In the genomic region with DNA sequence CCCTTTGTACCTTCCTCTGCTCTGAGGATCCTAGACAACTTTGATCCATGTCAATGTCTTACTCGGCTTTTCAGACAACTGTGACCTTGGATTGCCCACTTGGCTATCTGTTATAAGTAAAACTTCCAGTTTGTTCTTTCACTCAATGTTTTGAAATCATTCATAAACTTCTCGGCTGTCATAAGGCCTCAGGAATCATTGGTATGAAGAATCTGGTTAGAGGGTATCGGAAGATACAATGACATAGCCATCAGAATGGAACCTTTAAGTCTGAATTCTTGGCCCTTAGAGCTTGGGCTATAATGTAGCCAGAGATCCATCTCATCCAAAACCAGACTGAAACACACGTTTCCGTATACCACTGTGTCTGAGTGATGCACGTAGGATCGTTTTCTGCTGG, we compare ENCODE assay signal across 25 cellular contexts. TPM values are rescaled to one million over a fixed set of nuclear protein-coding genes. Genes with fewer than 3 reads are reported as not detected.
DNase-seq lines count a peak whose midpoint lies in the region; ATAC-seq and TF ChIP-seq lines count a peak whose summit lies in the region.
"Had no signal": no experiment of that assay in that cellular context is flagged by ENCODE, and none has a peak within 500 bp of the region (broad histone marks: within the 10 kb centered on the region; RNA-seq: fewer than 3 reads in every experiment).

No MANE protein-coding gene starts in this region.

- TF ChIP-seq EP300 in esophagus muscularis mucosa (IDR thresholded peaks at IDR 0.05): no peak

- peak; percentile 76 for DNase-seq in EH (ENCODE audit: low read depth)
- DNase-seq in HFFc6: no peak
- DNase-seq in esophagus muscularis mucosa (ENCODE audit: extremely low spot score): no peak
- peak in 1 of 2 donors; percentile 65 for DNase-seq in trophoblast cell
- DNase-seq in foreskin keratinocyte: no peak
- no peak for DNase-seq in thyroid gland
- DNase-seq: BE2C; Calu3; CD8-positive, alpha-beta memory T cell; Karpas-422; NCI-H1092 treated with DMSO at 0.1 percent for 48 hours; NCI-H1436; NCI-H187; NCI-H2081 treated with DMSO at 0.1 percent for 48 hours; NCI-H2171; NCI-H226; NCI-H510A; NCI-H69; Right ventricle myocardium superior; RPMI8226 had no signal

- TF ChIP-seq POLR2A in esophagus muscularis mucosa (IDR thresholded peaks at IDR 0.05; ENCODE audit: low read depth): no peak
- no peak for TF ChIP-seq POLR2A in thyroid gland (IDR thresholded peaks at IDR 0.05)

- H2AK5ac ChIP-seq in trophoblast cell (ENCODE audit: low read length): peak overlapping the region; percentile 88

- H3K4me3 ChIP-seq in esophagus muscularis mucosa (no peak overlapping the region), trophoblast cell (ENCODE audit: low read depth, low read length) (no peak overlapping the region), thyroid gland (replicated peaks in 1 of 3) (no peak overlapping the region)
- H3K4me3 ChIP-seq: GM12878, SJSA1 had no signal

- peak overlapping the region; percentile 66 for H4K8ac ChIP-seq in trophoblast cell (ENCODE audit: low read depth, low read length)

- H3K4me1 ChIP-seq in esophagus muscularis mucosa: peaks cover 30 to 43% (median 41%) of the 10 kb centered on the region in 4 donors
- H3K4me1 ChIP-seq in trophoblast cell (ENCODE audit: control insufficient read depth in 1 of 2, insufficient read depth in 2 of 2, low read length in 2 of 2): peaks cover 26 to 38% of the 10 kb centered on the region in 2 experiments
- peaks cover 26% of the 10 kb centered on the region for H3K4me1 ChIP-seq in foreskin keratinocyte
- peaks cover 29 to 30% of the 10 kb centered on the region in 2 donors for H3K4me1 ChIP-seq in thyroid gland
- H3K4me1 ChIP-seq: BE2C, SJSA1 had no signal

- 86% methylated on average over 7 of the region's 7 CpGs for WGBS in esophagus muscularis mucosa
- no CpG with 5 or more reads among the region's 7 CpGs for WGBS in trophoblast cell (ENCODE audit: extremely low coverage, insufficient coverage, insufficient read length)
- WGBS in thyroid gland, 2 donors: 84 to 89% methylated on average over 7 of the region's 7 CpGs

- H2BK12ac ChIP-seq in trophoblast cell (ENCODE audit: low read length): peak overlapping the region; percentile 99

- H3K4ac ChIP-seq in trophoblast cell (ENCODE audit: low read depth, low read length): peak overlapping the region; percentile 80

- peaks cover 13% of the 10 kb centered on the region for H3K79me2 ChIP-seq in trophoblast cell (ENCODE audit: control insufficient read depth, insufficient read depth, low read length, poor library complexity)

- H3K27ac ChIP-seq in esophagus muscularis mucosa (replicated peaks in 1 of 4) (peak overlapping the region in 3 of 4 donors; percentile 83 to 88 (median 85)), trophoblast cell (ENCODE audit: low read depth, low read length) (peak overlapping the region; percentile 98), foreskin keratinocyte (no peak overlapping the region), thyroid gland (peak overlapping the region in 1 of 3 donors; percentile 74)
- H3K27ac ChIP-seq: SJSA1 had no signal

- H3K9ac ChIP-seq in trophoblast cell (ENCODE audit: low read length): no peak overlapping the region

- no peak overlapping the region for H4K12ac ChIP-seq in trophoblast cell (ENCODE audit: low read depth, low read length)

- peak overlapping the region; percentile 61 for H3K27ac Mint-ChIP-seq in HFFc6
- H3K27ac Mint-ChIP-seq: CD14-positive monocyte had no signal

- H2BK5ac ChIP-seq in trophoblast cell (ENCODE audit: low read depth, low read length, poor library complexity): peak overlapping the region; percentile 95

- peaks cover 9% of the 10 kb centered on the region; the same call in 1 of the 2 replicates for H3K36me3 Mint-ChIP-seq in HFFc6 (ENCODE audit: low read depth)
- H3K36me3 Mint-ChIP-seq: CD14-positive monocyte had no signal

- no peak for TF ChIP-seq CTCF in HFFc6 (IDR thresholded peaks at IDR 0.05)
- no peak for TF ChIP-seq CTCF in esophagus muscularis mucosa (IDR thresholded peaks at IDR 0.05)
- no peak for TF ChIP-seq CTCF in foreskin keratinocyte (conservative IDR thresholded peaks at IDR 0.05)
- TF ChIP-seq CTCF in thyroid gland (IDR thresholded peaks at IDR 0.05): no peak

- peak overlapping the region; percentile 97 for H3K14ac ChIP-seq in trophoblast cell (ENCODE audit: low read length)

- peak overlapping the region; percentile 92 for H3K18ac ChIP-seq in trophoblast cell (ENCODE audit: low read length)

- peak overlapping the region; percentile 26 for H2AFZ ChIP-seq in trophoblast cell (ENCODE audit: insufficient read depth, low read length, poor library complexity)

- H3K9me3 Mint-ChIP-seq in HFFc6: no peaks in the 10 kb centered on the region
- H3K9me3 Mint-ChIP-seq: CD8-positive, alpha-beta memory T cell had no signal

- H3K27me3 ChIP-seq in esophagus muscularis mucosa: no peaks in the 10 kb centered on the region
- no peaks in the 10 kb centered on the region for H3K27me3 ChIP-seq in trophoblast cell (ENCODE audit: insufficient read depth, low read length)
- no peaks in the 10 kb centered on the region for H3K27me3 ChIP-seq in foreskin keratinocyte
- H3K27me3 ChIP-seq in thyroid gland: no peaks in the 10 kb centered on the region
- H3K27me3 ChIP-seq: BE2C, SJSA1 had no signal

- H3K23ac ChIP-seq in trophoblast cell (ENCODE audit: low read length): no peak overlapping the region

- ATAC-seq in foreskin keratinocyte: no peak
- no peak for ATAC-seq in activated CD4-positive, CD25-positive, alpha-beta regulatory T cell treated with anti-CD3 and anti-CD28 coated beads, Interleukin-2, amount 50 U/mL, for 24 hours
- ATAC-seq: GM12878, HCT116 had no signal

- H3K79me1 ChIP-seq in trophoblast cell (ENCODE audit: low read length): peaks cover 48% of the 10 kb centered on the region

- peak overlapping the region; percentile 99 for H4K91ac ChIP-seq in trophoblast cell (ENCODE audit: low read depth, low read length)

- no peak overlapping the region for H3K4me2 ChIP-seq in trophoblast cell (ENCODE audit: low read length)

- H3K27me3 Mint-ChIP-seq in HFFc6 (ENCODE audit: insufficient read depth): peaks cover 4% of the 10 kb centered on the region; the same call in 1 of the 2 replicates

- H3K4me1 Mint-ChIP-seq in HFFc6 (ENCODE audit: low read depth): peaks cover 74% of the 10 kb centered on the region
- H3K4me1 Mint-ChIP-seq: CD8-positive, alpha-beta memory T cell had no signal

- H3K9me3 ChIP-seq in esophagus muscularis mucosa: no peaks in the 10 kb centered on the region
- no peaks in the 10 kb centered on the region for H3K9me3 ChIP-seq in trophoblast cell (ENCODE audit: insufficient read depth, low read depth, low read length)
- no peaks in the 10 kb centered on the region for H3K9me3 ChIP-seq in thyroid gland
- H3K9me3 ChIP-seq: BE2C, SJSA1 had no signal

- H3K36me3 ChIP-seq in esophagus muscularis mucosa (no peaks in the 10 kb centered on the region), trophoblast cell (ENCODE audit: control insufficient read depth in 1 of 2, insufficient read depth in 2 of 2, low read length in 2 of 2) (no peaks in the 10 kb centered on the region), thyroid gland (no peaks in the 10 kb centered on the region)
- H3K36me3 ChIP-seq: BE2C, SJSA1 had no signal

- intact Hi-C loops in esophagus muscularis mucosa (cut with DNase I) (no loop called here), thyroid gland (cut with DNase I) (no loop called here)

- H2BK120ac ChIP-seq in trophoblast cell (ENCODE audit: insufficient read depth, low read length, poor library complexity): peak overlapping the region; percentile 89

- no peak overlapping the region for H3K4me3 Mint-ChIP-seq in HFFc6
- H3K4me3 Mint-ChIP-seq: CD14-positive monocyte; CD8-positive, alpha-beta memory T cell had no signal

RNA-seq across cellular contexts. Expression of a gene that starts 59.0 kb away (rescaled TPM):
- total RNA-seq in HFFc6 (2021; fragmentation: NEBNext Ultra II Directional; extraction: Animal tissue kit (Norgen Biotek cat#: 25700)): 100 to 1,000 TPM; 720 to 838 (median 782) TPM
- total RNA-seq in esophagus muscularis mucosa (100 to 1,000 TPM; 361 to 536 (median 485) TPM), foreskin keratinocyte (383 and 394 TPM in 2 replicates), thyroid gland (100 to 1,000 TPM; 122 to 238 (median 213) TPM)
- 349 and 360 TPM in 2 replicates for polyA plus RNA-seq in trophoblast cell (2013)
- 293 and 310 TPM in 2 replicates for polyA plus RNA-seq in foreskin keratinocyte
